Comparison of ENCODE assay signal across 8 cellular contexts in genomic region chr6:7389451-7390217, GRCh38. TPM values are rescaled to one million over a fixed set of nuclear protein-coding genes. Genes with fewer than 3 reads are reported as not detected.
A peak's percentile ranks its signal among the peaks of the same experiment; 100 is the strongest.
DNase-seq lines count a peak whose midpoint lies in the region; ATAC-seq and TF ChIP-seq lines count a peak whose summit lies in the region.

TSS of gene CAGE1 (minus strand) at chr6:7389742. CDS start at chr6:7387173, 2,569 bp downstream.
TSS of gene RIOK1 (plus strand) at chr6:7389808. CDS start at chr6:7390003, 195 bp downstream.

- H2AFZ ChIP-seq in SU-DHL-6 (ENCODE audit: low read depth, low read length, severe bottlenecking), result peak within 1 kb of the TSS; percentile 64

- peak within 1 kb of the TSS; percentile 99 for H3K27ac Mint-ChIP-seq in type B pancreatic cell

- TF ChIP-seq POLR2A in heart left ventricle (IDR thresholded peaks at IDR 0.05), result peak in 1 of 2 donors; percentile 79

- peak within 1 kb of the TSS; percentile 96 for H3K4me3 Mint-ChIP-seq in type B pancreatic cell

- peak within 1 kb of the TSS; percentile 67 for H3K4me2 ChIP-seq in SU-DHL-6 (ENCODE audit: low read depth, low read length, poor library complexity, severe bottlenecking)

- no peaks in the 10 kb centered on the region for H3K9me3 Mint-ChIP-seq in type B pancreatic cell

- peak; percentile 95 for ATAC-seq in HG02763 (IDR thresholded peaks at IDR 0.05; ENCODE audit: unreplicated experiment)
- ATAC-seq in heart left ventricle, result peak; percentile 100

- no peaks in the 10 kb centered on the region for H3K9me2 ChIP-seq in SU-DHL-6 (replicated peaks; ENCODE audit: insufficient read depth, low read length)

- peak within 1 kb of the TSS; percentile 66 for H3K27ac ChIP-seq in SU-DHL-6 (ENCODE audit: low read depth, low read length)
- H3K27ac ChIP-seq in heart left ventricle, result peak within 1 kb of the TSS; percentile 22 to 97 (median 92)

- H4K20me1 ChIP-seq in SU-DHL-6 (ENCODE audit: low read depth, low read length), result peaks cover 8% of the 10 kb centered on the region

- H3K27me3 ChIP-seq in SU-DHL-6 (ENCODE audit: low read length), result no peaks in the 10 kb centered on the region
- H3K27me3 ChIP-seq in adipocyte (replicated peaks; ENCODE audit: control insufficient read depth, insufficient read depth, low read length), result no peaks in the 10 kb centered on the region
- H3K27me3 ChIP-seq in heart left ventricle, result no peaks in the 10 kb centered on the region

- peaks cover 3% of the 10 kb centered on the region for H3K36me3 Mint-ChIP-seq in type B pancreatic cell

- H3K36me3 ChIP-seq in SU-DHL-6 (ENCODE audit: low read length) (peaks cover 14% of the 10 kb centered on the region), adipocyte (ENCODE audit: control insufficient read depth, insufficient read depth, low read length, severe bottlenecking) (peaks cover 10% of the 10 kb centered on the region), heart left ventricle (peaks cover 0 to 22% (median 18%) of the 10 kb centered on the region in 9 donors)

- peaks cover 32% of the 10 kb centered on the region for H3K4me1 Mint-ChIP-seq in type B pancreatic cell (ENCODE audit: unreplicated experiment)

- H3K27me3 Mint-ChIP-seq in type B pancreatic cell, result no peaks in the 10 kb centered on the region

- intact Hi-C loops in heart left ventricle (cut with DNase I), result loop anchor here (1.0 to 10.0 kb wide), 8 partner anchors 75 to 198 kb away; partner anchors contain the start of gene SSR1 (in 10 of the 10)

- H3K4me1 ChIP-seq in adipocyte (ENCODE audit: control insufficient read depth, insufficient read depth, low read length), result peaks cover 30% of the 10 kb centered on the region
- H3K4me1 ChIP-seq in heart left ventricle, result peaks cover 0 to 31% (median 18%) of the 10 kb centered on the region in 12 donors

- H3K4me3 ChIP-seq in GM12875 (ENCODE audit: low read depth, low read length), result peak within 1 kb of the TSS; percentile 79
- H3K4me3 ChIP-seq in SU-DHL-6 (ENCODE audit: insufficient read depth, low read length, poor library complexity, severe bottlenecking), result peak within 1 kb of the TSS; percentile 60
- peak within 1 kb of the TSS; percentile 85 for H3K4me3 ChIP-seq in adipocyte (ENCODE audit: low read length)
- peak within 1 kb of the TSS; percentile 56 to 96 (median 84) for H3K4me3 ChIP-seq in heart left ventricle

- DNase-seq in NCI-H1417 (lab: John Stamatoyannopoulos, UW) (peak; percentile 92 to 96 (median 93)), adipocyte (ENCODE audit: low read depth) (peak; percentile 98), heart left ventricle (peak; percentile 95 to 97 (median 97)), pons (ENCODE audit: low spot score) (peak; percentile 94), type B pancreatic cell (ENCODE audit: extremely low spot score, unreplicated experiment) (peak; percentile 94)

- TF ChIP-seq CTCF in GM12875 (IDR thresholded peaks at IDR 0.05; ENCODE audit: borderline replicate concordance, insufficient read depth, low read depth, low read length), result no peak
- peak; percentile 15 for TF ChIP-seq CTCF in SU-DHL-6 (IDR thresholded peaks at IDR 0.05; ENCODE audit: insufficient read depth, low read length, poor library complexity, severe bottlenecking)
- peak in 6 of 12 donors; percentile 13 to 32 (median 20) for TF ChIP-seq CTCF in heart left ventricle (IDR thresholded peaks at IDR 0.05)
- peak; percentile 48 for TF ChIP-seq CTCF in type B pancreatic cell (conservative IDR thresholded peaks at IDR 0.05)

- peaks cover 5% of the 10 kb centered on the region; the same call in 1 of the 2 replicates for H3F3A ChIP-seq in SU-DHL-6 (ENCODE audit: insufficient read depth)

- H3K9me3 ChIP-seq in SU-DHL-6 (ENCODE audit: insufficient read depth, low read length) (no peaks in the 10 kb centered on the region), adipocyte (ENCODE audit: control insufficient read depth, low read length) (no peaks in the 10 kb centered on the region), heart left ventricle (no peaks in the 10 kb centered on the region)

- H3K79me2 ChIP-seq in SU-DHL-6 (ENCODE audit: insufficient read depth, low read length), result peaks cover 44% of the 10 kb centered on the region

- 0 to 1% (median 0%) methylated on average over 7 to 62 of the region's 62 CpGs for WGBS in heart left ventricle, 4 donors

- peak within 1 kb of the TSS; percentile 63 for H3K9ac ChIP-seq in SU-DHL-6 (ENCODE audit: low read length)
- peak within 1 kb of the TSS; percentile 92 for H3K9ac ChIP-seq in adipocyte (ENCODE audit: low read length)

RNA-seq across cellular contexts. Expression of gene CAGE1, which starts in this region (rescaled TPM):
- total RNA-seq in heart left ventricle, result under 1 TPM in 1 of 9 donors, not detected in 8; 0.54 TPM
- not detected for polyA plus RNA-seq in heart left ventricle
- total RNA-seq in type B pancreatic cell (ENCODE audit: low replicate concordance), result 0.19 TPM in 1 of 2 replicates, not detected in the other

RNA-seq across cellular contexts. Expression of gene RIOK1, which starts in this region (rescaled TPM):
- total RNA-seq in heart left ventricle (10 to 100 TPM in 4 of 9 donors, 1 to 10 TPM in 5; 8.8 to 14.4 (median 9.7) TPM), type B pancreatic cell (ENCODE audit: low replicate concordance) (20.1 and 24.0 TPM in 2 replicates)
- polyA plus RNA-seq in heart left ventricle, result 10 to 100 TPM in 1 of 2 donors, 1 to 10 TPM in 1; 7.0 to 13.1 TPM

Comparison
In these comparisons a context has a peak if more than half of its experiments do, and no peak if none do; other contexts are left out.
1. Peak in every context shown above with its lines: DNase-seq, ATAC-seq, H3K4me3 ChIP-seq and H3K27ac ChIP-seq.